In genomic region chr16:87956771-87957279, GRCh38 we compare ENCODE assay signal across 2 cellular contexts.
TF ChIP-seq lines count a peak whose summit lies in the region.

No MANE protein-coding gene starts in this region.

TF ChIP-seq in HCT116, 20 proteins besides CTCF, POLR2A, EP300 and RAD21 (continued from another document):
- TF ChIP-seq, protein P1, sequence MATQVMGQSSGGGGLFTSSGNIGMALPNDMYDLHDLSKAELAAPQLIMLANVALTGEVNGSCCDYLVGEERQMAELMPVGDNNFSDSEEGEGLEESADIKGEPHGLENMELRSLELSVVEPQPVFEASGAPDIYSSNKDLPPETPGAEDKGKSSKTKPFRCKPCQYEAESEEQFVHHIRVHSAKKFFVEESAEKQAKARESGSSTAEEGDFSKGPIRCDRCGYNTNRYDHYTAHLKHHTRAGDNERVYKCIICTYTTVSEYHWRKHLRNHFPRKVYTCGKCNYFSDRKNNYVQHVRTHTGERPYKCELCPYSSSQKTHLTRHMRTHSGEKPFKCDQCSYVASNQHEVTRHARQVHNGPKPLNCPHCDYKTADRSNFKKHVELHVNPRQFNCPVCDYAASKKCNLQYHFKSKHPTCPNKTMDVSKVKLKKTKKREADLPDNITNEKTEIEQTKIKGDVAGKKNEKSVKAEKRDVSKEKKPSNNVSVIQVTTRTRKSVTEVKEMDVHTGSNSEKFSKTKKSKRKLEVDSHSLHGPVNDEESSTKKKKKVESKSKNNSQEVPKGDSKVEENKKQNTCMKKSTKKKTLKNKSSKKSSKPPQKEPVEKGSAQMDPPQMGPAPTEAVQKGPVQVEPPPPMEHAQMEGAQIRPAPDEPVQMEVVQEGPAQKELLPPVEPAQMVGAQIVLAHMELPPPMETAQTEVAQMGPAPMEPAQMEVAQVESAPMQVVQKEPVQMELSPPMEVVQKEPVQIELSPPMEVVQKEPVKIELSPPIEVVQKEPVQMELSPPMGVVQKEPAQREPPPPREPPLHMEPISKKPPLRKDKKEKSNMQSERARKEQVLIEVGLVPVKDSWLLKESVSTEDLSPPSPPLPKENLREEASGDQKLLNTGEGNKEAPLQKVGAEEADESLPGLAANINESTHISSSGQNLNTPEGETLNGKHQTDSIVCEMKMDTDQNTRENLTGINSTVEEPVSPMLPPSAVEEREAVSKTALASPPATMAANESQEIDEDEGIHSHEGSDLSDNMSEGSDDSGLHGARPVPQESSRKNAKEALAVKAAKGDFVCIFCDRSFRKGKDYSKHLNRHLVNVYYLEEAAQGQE (IDR thresholded peaks at IDR 0.05; ENCODE audit: low read depth) = no peak
- TF ChIP-seq ZNF274 (IDR thresholded peaks at IDR 0.05; ENCODE audit: low read depth, low read length) (no peak), POLR2AphosphoS5 (IDR thresholded peaks at IDR 0.05; ENCODE audit: low read depth, low read length) (no peak; the same call in 1 of the 2 replicates), EGR1 (IDR thresholded peaks at IDR 0.05; ENCODE audit: low read depth) (no peak)
- TF ChIP-seq, protein P2, sequence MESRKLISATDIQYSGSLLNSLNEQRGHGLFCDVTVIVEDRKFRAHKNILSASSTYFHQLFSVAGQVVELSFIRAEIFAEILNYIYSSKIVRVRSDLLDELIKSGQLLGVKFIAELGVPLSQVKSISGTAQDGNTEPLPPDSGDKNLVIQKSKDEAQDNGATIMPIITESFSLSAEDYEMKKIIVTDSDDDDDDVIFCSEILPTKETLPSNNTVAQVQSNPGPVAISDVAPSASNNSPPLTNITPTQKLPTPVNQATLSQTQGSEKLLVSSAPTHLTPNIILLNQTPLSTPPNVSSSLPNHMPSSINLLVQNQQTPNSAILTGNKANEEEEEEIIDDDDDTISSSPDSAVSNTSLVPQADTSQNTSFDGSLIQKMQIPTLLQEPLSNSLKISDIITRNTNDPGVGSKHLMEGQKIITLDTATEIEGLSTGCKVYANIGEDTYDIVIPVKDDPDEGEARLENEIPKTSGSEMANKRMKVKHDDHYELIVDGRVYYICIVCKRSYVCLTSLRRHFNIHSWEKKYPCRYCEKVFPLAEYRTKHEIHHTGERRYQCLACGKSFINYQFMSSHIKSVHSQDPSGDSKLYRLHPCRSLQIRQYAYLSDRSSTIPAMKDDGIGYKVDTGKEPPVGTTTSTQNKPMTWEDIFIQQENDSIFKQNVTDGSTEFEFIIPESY (IDR thresholded peaks at IDR 0.05; ENCODE audit: extremely low read depth, insufficient replicate concordance, low read length) = no peak

TF ChIP-seq in WTC11, 78 proteins besides CTCF, POLR2A, EP300 and RAD21:
- 0 out of 2 replicates have a peak, but pooled peaks have one; percentile 35 for TF ChIP-seq ZNF532 (CRISPR knock-in tag; IDR thresholded peaks at IDR 0.05; ENCODE audit: borderline replicate concordance)
- TF ChIP-seq, protein P3, sequence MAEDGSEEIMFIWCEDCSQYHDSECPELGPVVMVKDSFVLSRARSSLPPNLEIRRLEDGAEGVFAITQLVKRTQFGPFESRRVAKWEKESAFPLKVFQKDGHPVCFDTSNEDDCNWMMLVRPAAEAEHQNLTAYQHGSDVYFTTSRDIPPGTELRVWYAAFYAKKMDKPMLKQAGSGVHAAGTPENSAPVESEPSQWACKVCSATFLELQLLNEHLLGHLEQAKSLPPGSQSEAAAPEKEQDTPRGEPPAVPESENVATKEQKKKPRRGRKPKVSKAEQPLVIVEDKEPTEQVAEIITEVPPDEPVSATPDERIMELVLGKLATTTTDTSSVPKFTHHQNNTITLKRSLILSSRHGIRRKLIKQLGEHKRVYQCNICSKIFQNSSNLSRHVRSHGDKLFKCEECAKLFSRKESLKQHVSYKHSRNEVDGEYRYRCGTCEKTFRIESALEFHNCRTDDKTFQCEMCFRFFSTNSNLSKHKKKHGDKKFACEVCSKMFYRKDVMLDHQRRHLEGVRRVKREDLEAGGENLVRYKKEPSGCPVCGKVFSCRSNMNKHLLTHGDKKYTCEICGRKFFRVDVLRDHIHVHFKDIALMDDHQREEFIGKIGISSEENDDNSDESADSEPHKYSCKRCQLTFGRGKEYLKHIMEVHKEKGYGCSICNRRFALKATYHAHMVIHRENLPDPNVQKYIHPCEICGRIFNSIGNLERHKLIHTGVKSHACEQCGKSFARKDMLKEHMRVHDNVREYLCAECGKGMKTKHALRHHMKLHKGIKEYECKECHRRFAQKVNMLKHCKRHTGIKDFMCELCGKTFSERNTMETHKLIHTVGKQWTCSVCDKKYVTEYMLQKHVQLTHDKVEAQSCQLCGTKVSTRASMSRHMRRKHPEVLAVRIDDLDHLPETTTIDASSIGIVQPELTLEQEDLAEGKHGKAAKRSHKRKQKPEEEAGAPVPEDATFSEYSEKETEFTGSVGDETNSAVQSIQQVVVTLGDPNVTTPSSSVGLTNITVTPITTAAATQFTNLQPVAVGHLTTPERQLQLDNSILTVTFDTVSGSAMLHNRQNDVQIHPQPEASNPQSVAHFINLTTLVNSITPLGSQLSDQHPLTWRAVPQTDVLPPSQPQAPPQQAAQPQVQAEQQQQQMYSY (CRISPR knock-in tag; IDR thresholded peaks at IDR 0.05) = no peak
TF ChIP-seq in WTC11: peak in this region for 1.
